Comparison of ENCODE assay signal across 8 cellular contexts in the genomic region with DNA sequence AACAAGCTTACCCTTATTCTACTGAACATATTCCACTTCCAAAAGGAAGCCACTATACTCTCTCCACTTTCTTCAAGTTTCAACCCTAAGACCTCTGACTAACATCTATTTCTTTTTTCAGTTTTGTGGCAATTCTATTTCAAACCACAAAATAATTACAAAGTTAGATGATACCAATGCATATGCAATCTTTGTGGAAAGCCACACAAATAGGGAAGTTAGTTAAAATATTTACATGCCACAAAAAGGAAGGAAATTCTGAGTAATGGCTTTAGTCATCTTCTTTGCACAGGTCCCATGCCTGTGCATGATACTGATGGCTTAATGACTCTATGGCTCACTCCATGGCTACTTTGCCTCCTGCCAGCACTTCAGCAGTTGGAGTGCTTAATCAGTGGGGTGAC. TPM values are rescaled to one million over a fixed set of nuclear protein-coding genes. Genes with fewer than 3 reads are reported as not detected.
DNase-seq lines count a peak whose midpoint lies in the region; ATAC-seq, FAIRE-seq and TF ChIP-seq lines count a peak whose summit lies in the region.

No MANE protein-coding gene starts in this region.

- H2AK9ac ChIP-seq in IMR-90 (replicated peaks; ENCODE audit: low read depth, low read length, poor library complexity): no peak overlapping the region

- 0 out of 3 replicates have a peak overlapping the region, but pooled peaks have one; percentile 15 for H2BK15ac ChIP-seq in IMR-90 (ENCODE audit: low read depth, low read length)

- H4K5ac ChIP-seq in IMR-90 (ENCODE audit: low read depth, low read length): no peak overlapping the region

- H3K4me3 ChIP-seq in IMR-90 (ENCODE audit: insufficient read depth, low read depth, low read length): no peak overlapping the region
- no peak overlapping the region for H3K4me3 ChIP-seq in GM12878
- H3K4me3 ChIP-seq in thyroid gland (replicated peaks in 1 of 3): no peak overlapping the region

- CTCF ChIA-PET in GM10248 (lab: Yijun Ruan, JAX) (interaction anchor here (1.5 to 2.0 kb wide), 2 partner anchors 10 to 149 kb away, joined by 8 to 10 read pairs; no protein-coding TSS in a partner anchor), IMR-90 (lab: Yijun Ruan, JAX) (interaction anchor here (1.0 kb wide), 1 partner anchor 149 kb away, joined by 4 read pairs; no protein-coding TSS in a partner anchor), GM12878 (lab: Yijun Ruan, JAX) (interaction anchor here (0.8 to 4.9 kb wide), 5 partner anchors 10 to 150 kb away, joined by 3 to 32 read pairs (median 10); partner anchors contain the start of gene MCTP2)

- peak overlapping the region in 1 of 2 experiments; percentile 30; a peak in 1 of 4 replicates for H4K8ac ChIP-seq in IMR-90 (ENCODE audit: low read depth in 2 of 2, low read length in 2 of 2)

- no peaks in the 10 kb centered on the region for H3K79me2 ChIP-seq in GM12878 (ENCODE audit: control insufficient read depth, insufficient read depth, low read length)

- TF ChIP-seq POLR2A in IMR-90 (IDR thresholded peaks at IDR 0.05; ENCODE audit: low read depth, low read length) (no peak), GM12878 (IDR thresholded peaks at IDR 0.05; ENCODE audit: low read depth, low read length) (no peak), thyroid gland (IDR thresholded peaks at IDR 0.05) (no peak)

- peak overlapping the region; percentile 57; the same call in 1 of the 2 replicates for H2BK20ac ChIP-seq in IMR-90 (ENCODE audit: low read depth, low read length)

- H3K9me1 ChIP-seq in IMR-90 (ENCODE audit: insufficient read depth, low read length): 0 out of 2 replicates have a peak, but pooled peaks cover 3% of the 10 kb centered on the region

- RAD21 ChIA-PET in GM12878 (lab: Charles Lee; ENCODE audit: unreplicated experiment): interaction anchor here (0.8 to 1.7 kb wide), 6 partner anchors 9 to 148 kb away, joined by 3 to 6 read pairs (median 4); no protein-coding TSS in a partner anchor

- in situ Hi-C loops in IMR-90 (cut with MboI; ENCODE audit: low sequenced_read_pairs): no loop called here
- in situ Hi-C loops in GM12878 (cut with MboI): no loop called here

- POLR2A ChIA-PET in GM10248 (lab: Yijun Ruan, JAX): interaction anchor here (0.7 kb wide), 1 partner anchor 133 kb away, joined by 3 read pairs; no protein-coding TSS in a partner anchor
- POLR2A ChIA-PET in IMR-90 (lab: Charles Lee; ENCODE audit: unreplicated experiment): no interaction called here
- POLR2A ChIA-PET in GM12878 (lab: Charles Lee): no interaction called here

- TF ChIP-seq CTCF in GM10248 (IDR thresholded peaks at IDR 0.05; ENCODE audit: control extremely low read depth, extremely low read depth, low read depth, missing control alignments) (no peak), IMR-90 (conservative IDR thresholded peaks at IDR 0.05; ENCODE audit: low read depth, low read length) (no peak), GM12878 (IDR thresholded peaks at IDR 0.05 in 2 of 3, conservative IDR thresholded peaks at IDR 0.05 in 1 of 3; ENCODE audit: control insufficient read depth in 2 of 3, extremely low read depth in 1 of 3, insufficient read depth in 1 of 3, low read depth in 3 of 3, low read length in 3 of 3) (no peak), thyroid gland (IDR thresholded peaks at IDR 0.05) (no peak)

- intact Hi-C loops in IMR-90 (cut with micrococcal nuclease) (no loop called here), GM12878 (cut with micrococcal nuclease; ENCODE audit: unreplicated experiment) (no loop called here), thyroid gland (cut with DNase I) (no loop called here)

- H3K56ac ChIP-seq in IMR-90 (ENCODE audit: extremely low read depth, insufficient read depth, low read length): no peak overlapping the region

- H3K79me1 ChIP-seq in IMR-90 (ENCODE audit: low read depth in 1 of 2, low read length in 2 of 2): no peaks in the 10 kb centered on the region

- H3K9ac ChIP-seq in IMR-90 (ENCODE audit: low read depth, low read length) (no peak overlapping the region), GM12878 (ENCODE audit: control insufficient read depth, insufficient read depth, low read length) (no peak overlapping the region)

- H2BK120ac ChIP-seq in IMR-90 (ENCODE audit: low read depth, low read length): peak overlapping the region; percentile 25; the same call in 1 of the 2 replicates

- no peak overlapping the region for H3K23ac ChIP-seq in IMR-90 (ENCODE audit: low read depth, low read length)

- DNase-seq in GM10248 (ENCODE audit: extremely low spot score): peak; percentile 32
- DNase-seq in IMR-90: peak; percentile 87
- DNase-seq in GM12878 (ENCODE audit: low read depth, low spot score): peak; percentile 30
- DNase-seq in ecto neural progenitor cell (ENCODE audit: low spot score): no peak
- no peak for DNase-seq in putamen (ENCODE audit: low spot score)
- no peak for DNase-seq in urothelium cell line (ENCODE audit: low spot score)
- no peak for DNase-seq in thyroid gland

- H3K9me3 ChIP-seq in IMR-90 (ENCODE audit: control insufficient read depth, insufficient read depth, low read length): no peaks in the 10 kb centered on the region
- no peaks in the 10 kb centered on the region for H3K9me3 ChIP-seq in GM12878 (replicated peaks; ENCODE audit: control insufficient read depth, insufficient read depth, low read length)
- no peaks in the 10 kb centered on the region for H3K9me3 ChIP-seq in thyroid gland

- no peak for TF ChIP-seq RAD21 in IMR-90 (IDR thresholded peaks at IDR 0.05; ENCODE audit: low read length)
- no peak for TF ChIP-seq RAD21 in GM12878 (IDR thresholded peaks at IDR 0.05; ENCODE audit: insufficient read depth, low read depth, low read length)

- H4K20me1 ChIP-seq in IMR-90 (ENCODE audit: insufficient read depth, low read length) (no peaks in the 10 kb centered on the region), GM12878 (ENCODE audit: control insufficient read depth, insufficient read depth) (no peaks in the 10 kb centered on the region)

- dilution Hi-C loops in IMR-90 (cut with HindIII; ENCODE audit: low sequenced_read_pairs, unreplicated experiment): no loop called here

- FAIRE-seq in GM12878 (lab: Jason Lieb, UNC): no peak
- FAIRE-seq in urothelium cell line (lab: Jason Lieb, UNC): no peak

- H3K18ac ChIP-seq in IMR-90 (ENCODE audit: low read depth, low read length): no peak overlapping the region

- H2AFZ ChIP-seq in IMR-90 (replicated peaks; ENCODE audit: low read length, poor library complexity) (no peak overlapping the region), GM12878 (ENCODE audit: control insufficient read depth, low read depth, low read length) (no peak overlapping the region)

- H3K4me2 ChIP-seq in IMR-90 (ENCODE audit: low read depth, low read length) (no peak overlapping the region), GM12878 (ENCODE audit: control insufficient read depth, insufficient read depth) (no peak overlapping the region)

- H3K4ac ChIP-seq in IMR-90 (ENCODE audit: low read depth, low read length): peak overlapping the region; percentile 58

- peak overlapping the region; percentile 22 for H2BK5ac ChIP-seq in IMR-90 (ENCODE audit: low read depth, low read length, poor library complexity, severe bottlenecking)

- 0 out of 4 replicates have a peak, but pooled peaks have one; percentile 27 to 38 for TF ChIP-seq EP300 in GM12878 (IDR thresholded peaks at IDR 0.05; ENCODE audit: borderline replicate concordance in 1 of 2, control insufficient read depth in 1 of 2, low read depth in 2 of 2, low read length in 2 of 2)

- SMC1A ChIA-PET in GM12878 (lab: Charles Lee; ENCODE audit: uncharacterized antibody, unreplicated experiment): interaction anchor here (1.0 to 3.0 kb wide), 7 partner anchors 10 to 152 kb away, joined by 3 to 17 read pairs (median 5); no protein-coding TSS in a partner anchor

- H3K4me1 ChIP-seq in IMR-90 (ENCODE audit: control insufficient read depth, insufficient read depth, low read length) (peaks cover 3% of the 10 kb centered on the region; the same call in 1 of the 2 replicates), GM12878 (ENCODE audit: control insufficient read depth, insufficient read depth, low read length) (no peaks in the 10 kb centered on the region), thyroid gland (no peaks in the 10 kb centered on the region)

- BruUV-seq in IMR-90 (replicated peaks; lab: Mats Ljungman, UMichigan): no TSS peak
- no TSS peak for BruUV-seq in GM12878 (replicated peaks; lab: Mats Ljungman, UMichigan)

- no peak overlapping the region for H4K91ac ChIP-seq in IMR-90 (ENCODE audit: insufficient read depth, low read depth, low read length)

- peak; percentile 77 for ATAC-seq in GM21515 (IDR thresholded peaks at IDR 0.05; ENCODE audit: unreplicated experiment)
- peak; percentile 74 for ATAC-seq in IMR-90 (ENCODE audit: low read depth)
- peak; percentile 95 for ATAC-seq in GM12878

- no peaks in the 10 kb centered on the region for H3K36me3 ChIP-seq in IMR-90 (ENCODE audit: control insufficient read depth, insufficient read depth, low read length)
- H3K36me3 ChIP-seq in GM12878 (ENCODE audit: control insufficient read depth in 2 of 2, insufficient read depth in 2 of 2, low read length in 1 of 2): no peaks in the 10 kb centered on the region
- no peaks in the 10 kb centered on the region for H3K36me3 ChIP-seq in thyroid gland

- H3K27ac ChIP-seq in IMR-90 (ENCODE audit: insufficient read depth, low read length) (peak overlapping the region; percentile 0; the same call in 1 of the 2 replicates), GM12878 (ENCODE audit: control insufficient read depth, insufficient read depth) (no peak overlapping the region), thyroid gland (no peak overlapping the region)

- no peak overlapping the region for H3K14ac ChIP-seq in IMR-90 (replicated peaks; ENCODE audit: low read depth, low read length)

- H3K27me3 ChIP-seq in IMR-90 (ENCODE audit: control insufficient read depth, insufficient read depth, low read length) (no peaks in the 10 kb centered on the region), GM12878 (replicated peaks in 1 of 2; ENCODE audit: control insufficient read depth in 2 of 2, insufficient read depth in 2 of 2, low read length in 1 of 2) (no peaks in the 10 kb centered on the region), thyroid gland (no peaks in the 10 kb centered on the region)

- no peak overlapping the region for H2AK5ac ChIP-seq in IMR-90 (ENCODE audit: low read depth, low read length)

RNA-seq across cellular contexts. Expression of gene MCTP2, which starts 57.0 kb away (rescaled TPM):
- total RNA-seq in IMR-90 (2012; rRNA removed) (8.6 and 9.9 TPM in 2 replicates), GM12878 (2014; rRNA removed) (0.87 and 1.1 TPM in 2 replicates), GM12878 (2014; rRNA removed; fragmentation: Illumina TruSeq; extraction: Trizol) (0.92 and 1.0 TPM in 2 replicates), GM12878 (2021) (1.0 and 1.5 TPM in 2 replicates), thyroid gland (10 to 100 TPM; 35.2 to 84.0 (median 61.2) TPM)
- polyA plus RNA-seq in IMR-90 (2012; rRNA removed) (5.1 and 6.6 TPM in 2 replicates), GM12878 (2011; rRNA removed) (39.3 and 48.5 TPM in 2 replicates), GM12878 (2014; fragmentation: Illumina TruSeq; extraction: Trizol) (0.76 and 1.0 TPM in 2 replicates), GM12878 (2014; fragmentation: Nextera tagmentation; extraction: Ambion mirVana) (under 1 TPM; 0.24 to 0.26 TPM), GM12878 (2014; rRNA removed) (0.67 and 1.1 TPM in 2 replicates), GM12878 (2016; fragmentation: Nextera tagmentation; extraction: Ambion mirVana) (under 1 TPM; 0.33 to 0.36 TPM)
- polyA plus RNA-seq in IMR-90 (2012; cell fraction: cytosol; rRNA removed): 1.4 and 2.7 TPM in 2 replicates
- 6.9 and 16.5 TPM in 2 replicates for polyA plus RNA-seq in IMR-90 (2012; cell fraction: nucleus; rRNA removed; ENCODE audit: low replicate concordance)
- 85.3 and 89.1 TPM in 2 replicates for total RNA-seq in GM12878 (2013; cell fraction: nucleolus; rRNA removed)
- 0.68 TPM for polyA plus RNA-seq in GM12878 (2011; ENCODE audit: low read depth)
- polyA plus RNA-seq in GM12878 (2011; cell fraction: cytosol; rRNA removed): 39.4 and 45.7 TPM in 2 replicates
- 85.2 and 124 TPM in 2 replicates for polyA plus RNA-seq in GM12878 (2011; cell fraction: nucleus; rRNA removed)
- 0.87 and 1.5 TPM in 2 replicates for polyA plus RNA-seq in GM12878 (2012)
- polyA minus RNA-seq in GM12878 (2011; rRNA and poly(A)+ RNA removed): 107 and 119 TPM in 2 replicates
- polyA minus RNA-seq in GM12878 (2011; cell fraction: cytosol; rRNA and poly(A)+ RNA removed): 21.6 and 32.2 TPM in 2 replicates
- polyA minus RNA-seq in GM12878 (2011; cell fraction: nucleus; rRNA and poly(A)+ RNA removed): 87.2 and 98.2 TPM in 2 replicates

Comparison
In these comparisons a context has a peak if more than half of its experiments do, and no peak if none do; other contexts are left out.
1. DNase-seq: peak in GM10248 (single experiment), IMR-90 (single experiment) and GM12878 (single experiment); none in ecto neural progenitor cell (single experiment), putamen (single experiment), urothelium cell line (single experiment) and thyroid gland (0 of 2).
2. Peak in every context shown above with its lines, with median percentiles within 50 percentile points of each other: ATAC-seq.